In genomic region chr6:152318278-152318677, GRCh38 we compare ENCODE assay signal across 22 cellular contexts.
A peak's percentile ranks its signal among the peaks of the same experiment; 100 is the strongest.
DNase-seq lines count a peak whose midpoint lies in the region; ATAC-seq, FAIRE-seq and TF ChIP-seq lines count a peak whose summit lies in the region.
"Had no signal": no experiment of that assay in that cellular context is flagged by ENCODE, and none has a peak within 500 bp of the region (broad histone marks: within the 10 kb centered on the region; RNA-seq: fewer than 3 reads in every experiment).

No MANE protein-coding gene starts in this region.

- H3K27ac ChIP-seq in gastroesophageal sphincter (peak overlapping the region; percentile 43 to 59 (median 55)), psoas muscle (peak overlapping the region; percentile 64), mesendoderm (ENCODE audit: low read depth, low read length) (no peak overlapping the region)

- H3K23ac ChIP-seq in mesendoderm (ENCODE audit: low read length), result no peak overlapping the region

- H3K9me3 ChIP-seq in gastroesophageal sphincter, result no peaks in the 10 kb centered on the region
- no peaks in the 10 kb centered on the region for H3K9me3 ChIP-seq in psoas muscle

- intact Hi-C loops in psoas muscle (cut with DNase I), result no loop called here

- no peak overlapping the region for H4K8ac ChIP-seq in mesendoderm (ENCODE audit: low read depth, low read length)

- H3K4me3 ChIP-seq in choroid plexus epithelial cell (ENCODE audit: low read depth, low read length) (no peak overlapping the region), gastroesophageal sphincter (no peak overlapping the region), psoas muscle (peak overlapping the region; percentile 29), mesendoderm (ENCODE audit: low read length) (no peak overlapping the region)
- H3K4me3 ChIP-seq: smooth muscle cell had no signal

- H3K4me1 ChIP-seq in gastroesophageal sphincter, result peaks cover 0 to 5% (median 0%) of the 10 kb centered on the region in 3 donors
- H3K4me1 ChIP-seq in psoas muscle, result no peaks in the 10 kb centered on the region
- H3K4me1 ChIP-seq in mesendoderm (ENCODE audit: control insufficient read depth, low read depth, low read length), result peaks cover 2% of the 10 kb centered on the region

- H3K56ac ChIP-seq in mesendoderm (ENCODE audit: low read length), result no peak overlapping the region

- H3K4me3 Mint-ChIP-seq in activated naive CD4-positive, alpha-beta T cell treated with anti-CD3 and anti-CD28 coated beads, Interleukin-2, amount 10 ng/mL, durations not matched to agents 7 days and 5 days, result no peak overlapping the region
- H3K4me3 Mint-ChIP-seq: activated naive CD8-positive, alpha-beta T cell; CD4-positive, alpha-beta T cell; neural crest cell had no signal

- no peaks in the 10 kb centered on the region for H3K36me3 Mint-ChIP-seq in activated naive CD4-positive, alpha-beta T cell treated with anti-CD3 and anti-CD28 coated beads, Interleukin-2, amount 10 ng/mL, durations not matched to agents 7 days and 5 days

- CTCF ChIA-PET in activated naive CD4-positive, alpha-beta T cell treated with anti-CD3 and anti-CD28 coated beads, Interleukin-2, amount 10 ng/mL, durations not matched to agents 7 days and 5 days (lab: Charles Lee), result no interaction called here

- peaks cover 6 to 95% of the 10 kb centered on the region in 2 donors for H3K36me3 ChIP-seq in gastroesophageal sphincter
- peaks cover 3 to 94% of the 10 kb centered on the region in 2 donors for H3K36me3 ChIP-seq in psoas muscle (ENCODE audit: insufficient read depth in 1 of 2, low read depth in 1 of 2)
- no peaks in the 10 kb centered on the region for H3K36me3 ChIP-seq in mesendoderm (ENCODE audit: control insufficient read depth, insufficient read depth, low read length)

- H3K4me2 ChIP-seq in mesendoderm (ENCODE audit: low read length), result no peak overlapping the region
- H3K4me2 ChIP-seq: smooth muscle cell had no signal

- H3K27me3 ChIP-seq in gastroesophageal sphincter (no peaks in the 10 kb centered on the region), psoas muscle (ENCODE audit: insufficient read depth in 3 of 3, low read length in 2 of 3) (no peaks in the 10 kb centered on the region), mesendoderm (ENCODE audit: insufficient read depth, low read length, poor library complexity) (no peaks in the 10 kb centered on the region)

- H3K9me3 Mint-ChIP-seq in activated naive CD4-positive, alpha-beta T cell treated with anti-CD3 and anti-CD28 coated beads, Interleukin-2, amount 10 ng/mL, durations not matched to agents 7 days and 5 days, result no peaks in the 10 kb centered on the region
- H3K9me3 Mint-ChIP-seq: CD4-positive, alpha-beta T cell had no signal

- H3K27ac Mint-ChIP-seq in activated naive CD4-positive, alpha-beta T cell treated with anti-CD3 and anti-CD28 coated beads, Interleukin-2, amount 10 ng/mL, durations not matched to agents 7 days and 5 days, result no peak overlapping the region
- H3K27ac Mint-ChIP-seq: activated naive CD8-positive, alpha-beta T cell; CD4-positive, alpha-beta T cell had no signal

- H3K4ac ChIP-seq in mesendoderm (ENCODE audit: low read depth, low read length), result no peak overlapping the region

- TF ChIP-seq CTCF in choroid plexus epithelial cell (conservative IDR thresholded peaks at IDR 0.05; ENCODE audit: low read depth, low read length), result no peak
- no peak for TF ChIP-seq CTCF in gastroesophageal sphincter (IDR thresholded peaks at IDR 0.05)
- no peak for TF ChIP-seq CTCF in psoas muscle (IDR thresholded peaks at IDR 0.05)

- H3K79me1 ChIP-seq in mesendoderm (ENCODE audit: low read length), result no peaks in the 10 kb centered on the region

- no peak for TF ChIP-seq EP300 in gastroesophageal sphincter (IDR thresholded peaks at IDR 0.05)

- FAIRE-seq in GM12891 (lab: Jason Lieb, UNC), result no peak
- FAIRE-seq: kidney had no signal

- H2BK120ac ChIP-seq in mesendoderm (ENCODE audit: low read depth, low read length), result no peak overlapping the region

- no peak overlapping the region for H2BK5ac ChIP-seq in mesendoderm (ENCODE audit: low read length)

- no peak overlapping the region for H2AK5ac ChIP-seq in mesendoderm (ENCODE audit: low read length)

- peaks cover 37% of the 10 kb centered on the region for H3K27me3 Mint-ChIP-seq in activated naive CD4-positive, alpha-beta T cell treated with anti-CD3 and anti-CD28 coated beads, Interleukin-2, amount 10 ng/mL, durations not matched to agents 7 days and 5 days
- H3K27me3 Mint-ChIP-seq: activated naive CD8-positive, alpha-beta T cell had no signal

- H3K79me2 ChIP-seq in mesendoderm (ENCODE audit: control insufficient read depth, insufficient read depth, low read length), result no peaks in the 10 kb centered on the region

- no peak overlapping the region for H3K18ac ChIP-seq in mesendoderm (ENCODE audit: low read length)

- WGBS in gastroesophageal sphincter (ENCODE audit: low coverage in 1 of 2), 2 donors, result 69 to 72% methylated on average over 4 of the region's 4 CpGs
- WGBS in psoas muscle, 3 donors, result 72 to 84% (median 81%) methylated on average over 4 of the region's 4 CpGs
- WGBS in mesendoderm (ENCODE audit: extremely low coverage, insufficient coverage, low lambda C conversion rate), result no CpG with 5 or more reads among the region's 4 CpGs

- peaks cover 6% of the 10 kb centered on the region for H3K4me1 Mint-ChIP-seq in activated naive CD4-positive, alpha-beta T cell treated with anti-CD3 and anti-CD28 coated beads, Interleukin-2, amount 10 ng/mL, durations not matched to agents 7 days and 5 days

- H2BK15ac ChIP-seq in mesendoderm (replicated peaks; ENCODE audit: low read depth), result no peak overlapping the region

- no peak overlapping the region for H3K9ac ChIP-seq in mesendoderm (ENCODE audit: low read length)

- H4K5ac ChIP-seq in mesendoderm (ENCODE audit: low read length), result no peak overlapping the region

- DNase-seq in ELR (ENCODE audit: low read depth) (peak; percentile 34), choroid plexus epithelial cell (ENCODE audit: low read depth) (peak; percentile 58), psoas muscle (no peak), mesendoderm (no peak), DMS 273 (lab: John Stamatoyannopoulos, UW; ENCODE audit: unreplicated experiment) (no peak), GM12891 (ENCODE audit: insufficient read length, low spot score) (no peak)
- DNase-seq in activated naive CD4-positive, alpha-beta T cell treated with anti-CD3 and anti-CD28 coated beads, Interleukin-2, amount 10 ng/mL, durations not matched to agents 7 days and 5 days, result no peak
- DNase-seq: ACHN; activated CD4-positive, CD25-positive, alpha-beta regulatory T cell treated with anti-CD3 and anti-CD28 coated beads, Interleukin-2, amount 50 U/mL, for 72 hours; CD4-positive, alpha-beta T cell; DMS53; kidney; midbrain; NCI-H187; NCI-H446; stimulated activated CD4-positive, alpha-beta T cell treated with anti-CD3 and anti-CD28 coated beads, Interleukin-4, amount 100 ng/mL, for 24 hours; T-helper 9 cell had no signal

- ATAC-seq in gastroesophageal sphincter (peak; percentile 70), psoas muscle (no peak)
- ATAC-seq: SK-N-SH treated with all-trans-retinoic acid at 6 μM for 48 hours had no signal

- TF ChIP-seq POLR2A in gastroesophageal sphincter (IDR thresholded peaks at IDR 0.05) (no peak), GM12891 (IDR thresholded peaks at IDR 0.05; ENCODE audit: low read depth, low read length) (no peak)

TF ChIP-seq in GM12891, 5 proteins besides CTCF, POLR2A, EP300 and RAD21:
- TF ChIP-seq POLR2AphosphoS5 (IDR thresholded peaks at IDR 0.05; ENCODE audit: low read depth, low read length) (no peak), PAX5 (IDR thresholded peaks at IDR 0.05; ENCODE audit: insufficient read depth, low read length, severe bottlenecking) (no peak), SPI1 (IDR thresholded peaks at IDR 0.05; ENCODE audit: low read depth, low read length) (no peak), POU2F2 (IDR thresholded peaks at IDR 0.05; ENCODE audit: low read depth, low read length) (no peak), TAF1 (IDR thresholded peaks at IDR 0.05; ENCODE audit: low read depth, low read length) (no peak)

Comparison
In these comparisons a context has a peak if more than half of its experiments do, and no peak if none do; other contexts are left out.
1. DNase-seq: peak in ELR (single experiment) and choroid plexus epithelial cell (single experiment); none in psoas muscle (0 of 2), activated naive CD4-positive, alpha-beta T cell treated with anti-CD3 and anti-CD28 coated beads, Interleukin-2, amount 10 ng/mL, durations not matched to agents 7 days and 5 days (single experiment), mesendoderm (single experiment), DMS 273 (single experiment) and GM12891 (single experiment).